21 cellular contexts compared by ENCODE assay signal in the genomic region with DNA sequence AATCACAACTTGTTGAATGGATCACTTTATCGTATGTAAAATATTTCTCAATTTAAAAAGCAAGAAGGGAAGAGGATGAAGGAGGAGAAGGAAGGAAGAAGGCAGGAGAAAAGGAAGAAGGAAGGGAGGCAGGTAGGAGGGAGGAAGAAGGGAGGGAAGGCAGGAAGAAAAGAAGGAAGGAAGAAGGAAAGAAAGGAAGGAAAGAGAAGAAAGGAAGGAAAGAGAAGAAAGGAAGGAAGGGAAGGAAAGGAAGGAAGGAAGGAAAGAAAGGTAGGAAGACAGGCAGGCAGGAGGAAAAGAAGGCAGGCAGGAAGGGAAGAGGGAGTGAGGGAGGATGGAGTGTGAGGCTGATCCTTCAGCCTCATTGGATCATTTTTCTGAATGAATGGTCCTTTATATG.
"Had no signal": no experiment of that assay in that cellular context is flagged by ENCODE, and none has a peak within 500 bp of the region (broad histone marks: within the 10 kb centered on the region; RNA-seq: fewer than 3 reads in every experiment).

No MANE protein-coding gene starts in this region.

- H2AFZ ChIP-seq: neural progenitor cell had no signal

- H3K9ac ChIP-seq: neural progenitor cell had no signal

- H3K27me3 ChIP-seq: colonic mucosa, esophagus squamous epithelium, gastrocnemius medialis, neural progenitor cell, right atrium auricular region, sigmoid colon, stomach, thyroid gland, vagina had no signal

- DNase-seq: colonic mucosa; effector memory CD4-positive, alpha-beta T cell; erythroblast; esophagus squamous epithelium; head of caudate nucleus; mesenchymal stem cell; midbrain; naive thymus-derived CD4-positive, alpha-beta T cell; sigmoid colon; stimulated activated CD4-positive, alpha-beta T cell treated with anti-CD3 and anti-CD28 coated beads, Interleukin-2, amount 100 ng/mL, for 24 hours; stimulated activated CD4-positive, alpha-beta T cell treated with anti-CD3 and anti-CD28 coated beads, Interleukin-4, amount 100 ng/mL, for 24 hours; stimulated activated naive CD4-positive, alpha-beta T cell treated with Interleukin-2 at 50 U/mL for 16 hours; stomach; thyroid gland had no signal

- ATAC-seq: naive thymus-derived CD4-positive, alpha-beta T cell; stimulated activated effector memory CD8-positive, alpha-beta T cell treated with anti-CD3 and anti-CD28 coated beads, Interleukin-12 subunit alpha, Interleukin-12 subunit beta, amount 100 ng/mL, for 72 hours had no signal

- H3K27ac ChIP-seq: colonic mucosa, gastrocnemius medialis, neural progenitor cell, prostate gland, right atrium auricular region, sigmoid colon, stomach, thyroid gland, vagina had no signal

- H3K4me3 ChIP-seq: colonic mucosa, esophagus squamous epithelium, gastrocnemius medialis, lung, neural progenitor cell, prostate gland, right atrium auricular region, sigmoid colon, stomach, thyroid gland, vagina had no signal

- H3K4me2 ChIP-seq: neural progenitor cell had no signal

- H3K36me3 ChIP-seq: colonic mucosa, neural progenitor cell had no signal

- H3K9me3 ChIP-seq: colonic mucosa, esophagus squamous epithelium, gastrocnemius medialis, prostate gland, right atrium auricular region, sigmoid colon, stomach, thyroid gland, vagina had no signal

- H3K4me1 ChIP-seq: colonic mucosa, gastrocnemius medialis, prostate gland, right atrium auricular region, sigmoid colon, stomach, thyroid gland, vagina had no signal
